In the genomic region with DNA sequence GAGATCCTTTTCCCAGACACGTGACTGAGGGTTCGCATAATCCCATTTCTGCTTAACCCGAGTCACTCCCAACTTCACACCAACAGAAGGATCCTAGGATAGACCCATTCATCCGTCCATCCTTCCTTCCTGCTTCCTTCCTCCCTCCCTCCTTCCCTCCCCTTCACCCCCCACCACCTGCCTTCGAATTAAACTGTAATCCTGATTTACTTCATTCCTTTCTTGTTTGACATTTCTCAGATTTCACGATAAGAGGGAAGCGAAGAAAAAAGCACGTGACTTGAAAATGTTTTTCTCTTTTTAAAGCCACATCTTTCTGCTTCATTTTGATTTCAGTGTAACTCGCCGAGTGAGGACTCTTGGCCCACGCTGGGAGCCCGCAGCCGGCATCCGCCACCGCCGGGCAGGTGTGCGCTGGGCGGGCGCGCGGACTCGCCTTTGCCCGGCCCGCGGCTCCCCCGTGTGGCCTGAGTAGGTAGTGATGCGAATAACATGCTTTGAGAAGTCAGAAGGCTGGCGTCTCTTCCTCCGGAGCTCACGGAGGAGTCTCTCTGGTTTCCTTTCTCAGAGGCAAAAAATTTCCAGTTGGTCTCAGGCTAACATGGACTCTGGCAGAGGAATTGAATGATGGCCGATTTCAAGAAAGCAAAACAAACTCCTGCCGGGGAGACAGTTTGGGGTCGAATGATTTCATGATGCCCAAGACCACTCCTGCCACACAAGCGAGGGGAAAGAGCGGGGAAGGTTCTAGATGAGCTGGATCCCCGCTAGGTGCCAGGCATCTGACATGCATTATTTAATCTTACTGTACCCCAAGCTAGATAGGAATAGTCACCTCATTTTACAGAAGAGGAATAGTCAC, we compare ENCODE assay signal across 8 cellular contexts.
DNase-seq lines count a peak whose midpoint lies in the region; ATAC-seq, FAIRE-seq and TF ChIP-seq lines count a peak whose summit lies in the region.

No MANE protein-coding gene starts in this region.

- TF ChIP-seq POLR2A in GM12892 (IDR thresholded peaks at IDR 0.05; ENCODE audit: low read depth, low read length) = no peak

- peak; percentile 81 for TF ChIP-seq CTCF in HFF-Myc (IDR thresholded peaks at IDR 0.05; ENCODE audit: low read depth, low read length, missing control alignments)
- peak; percentile 75 to 91 (median 82) for TF ChIP-seq CTCF in ascending aorta (IDR thresholded peaks at IDR 0.05)

- ATAC-seq in sciatic nerve = peak; percentile 80
- no peak for ATAC-seq in HG03439 (IDR thresholded peaks at IDR 0.05; ENCODE audit: unreplicated experiment)

- no peaks in the 10 kb centered on the region for H3K9me3 ChIP-seq in ascending aorta

- no peaks in the 10 kb centered on the region for H3K36me3 ChIP-seq in ascending aorta

- peaks cover 3% of the 10 kb centered on the region for H3K27me3 ChIP-seq in ascending aorta

- peaks cover 2 to 3% of the 10 kb centered on the region in 2 donors for H3K4me1 ChIP-seq in ascending aorta

- peak; percentile 46 for FAIRE-seq in GM12892 (lab: Jason Lieb, UNC)

- H3K4me3 ChIP-seq in HFF-Myc (replicated peaks; ENCODE audit: low read depth, low read length) (0 out of 2 replicates have a peak overlapping the region, but pooled peaks have one; percentile 4), ascending aorta (peak overlapping the region; percentile 11 to 16)

- DNase-seq in GM12892 (ENCODE audit: insufficient read length) (peak; percentile 45), HFF-Myc (ENCODE audit: extremely low read depth, low read depth) (no peak), NCI-H1092 treated with DMSO at 0.1 percent for 48 hours (lab: John Stamatoyannopoulos, UW) (peak; percentile 49), T1000 (lab: John Stamatoyannopoulos, UW) (peak; percentile 33), ascending aorta (ENCODE audit: low spot score in 2 of 2) (peak in 1 of 2 donors; percentile 84), hippocampal formation (lab: John Stamatoyannopoulos, UW) (peak; percentile 52 to 65), sciatic nerve (ENCODE audit: low spot score) (peak; percentile 92)

- no peak overlapping the region for H3K27ac ChIP-seq in ascending aorta

- intact Hi-C loops in ascending aorta (cut with DNase I) = loop anchor here (1.0 to 5.0 kb wide), 3 partner anchors 324 to 637 kb away; no protein-coding TSS in a partner anchor
- intact Hi-C loops in sciatic nerve (cut with DNase I) = loop anchor here (10.0 kb wide), 1 partner anchor 636 kb away; no protein-coding TSS in a partner anchor
